In genomic region chrX:314049-314448, GRCh38 we compare ENCODE assay signal across 22 cellular contexts. TPM values are rescaled to one million over a fixed set of nuclear protein-coding genes. Genes with fewer than 3 reads are reported as not detected.
A peak's percentile ranks its signal among the peaks of the same experiment; 100 is the strongest.
DNase-seq lines count a peak whose midpoint lies in the region; ATAC-seq, FAIRE-seq and TF ChIP-seq lines count a peak whose summit lies in the region.
"Had no signal": no experiment of that assay in that cellular context is flagged by ENCODE, and none has a peak within 500 bp of the region (broad histone marks: within the 10 kb centered on the region; RNA-seq: fewer than 3 reads in every experiment).

No MANE protein-coding gene starts in this region.

- no peak for TF ChIP-seq POLR2A in GM12892 (IDR thresholded peaks at IDR 0.05; ENCODE audit: low read depth, low read length)

- H3K27ac ChIP-seq in kidney (ENCODE audit: low read depth in 2 of 2, low read length in 2 of 2), result no peak overlapping the region
- H3K27ac ChIP-seq: A549 had no signal

- no peaks in the 10 kb centered on the region for H3K4me1 ChIP-seq in kidney (ENCODE audit: control insufficient read depth in 1 of 2, insufficient read depth in 1 of 2, low read depth in 1 of 2, low read length in 2 of 2)

- H3K4me3 ChIP-seq in kidney (ENCODE audit: low read length in 2 of 2), result no peak overlapping the region
- H3K4me3 ChIP-seq: A549 had no signal

- H3K4me3 Mint-ChIP-seq in CD14-positive monocyte (no peak overlapping the region), glutamatergic neuron (ENCODE audit: unreplicated experiment) (no peak overlapping the region)
- no peak overlapping the region for H3K4me3 Mint-ChIP-seq in activated T-helper 17 cell treated with anti-CD3 and anti-CD28 coated beads, Interleukin-2, amount 50 U/mL, for 72 hours
- H3K4me3 Mint-ChIP-seq: B cell had no signal

- no peak for TF ChIP-seq CTCF in CD14-positive monocyte (IDR thresholded peaks at IDR 0.05)
- no peak for TF ChIP-seq CTCF in kidney (IDR thresholded peaks at IDR 0.05; ENCODE audit: borderline replicate concordance, extremely low read depth, insufficient read depth)
- no peak for TF ChIP-seq CTCF in glutamatergic neuron (IDR thresholded peaks at IDR 0.05; ENCODE audit: partially characterized antibody, unreplicated experiment)

- no peak for ATAC-seq in activated T-helper 17 cell treated with anti-CD3 and anti-CD28 coated beads, Interleukin-2, amount 50 U/mL, for 72 hours (replicated peaks)
- no peak for ATAC-seq in GM21619 (IDR thresholded peaks at IDR 0.05; ENCODE audit: unreplicated experiment)
- ATAC-seq: A549 had no signal

- intact Hi-C loops in CD14-positive monocyte (cut with micrococcal nuclease) (no loop called here), kidney (cut with DNase I) (no loop called here), posterior cingulate gyrus (cut with DNase I) (no loop called here)

- H3K9ac ChIP-seq in kidney (ENCODE audit: low read length in 2 of 2), result no peak overlapping the region

- H3K4me1 Mint-ChIP-seq in CD14-positive monocyte (peaks cover 6% of the 10 kb centered on the region), glutamatergic neuron (ENCODE audit: low read depth, unreplicated experiment) (no peaks in the 10 kb centered on the region)
- H3K4me1 Mint-ChIP-seq in activated T-helper 17 cell treated with anti-CD3 and anti-CD28 coated beads, Interleukin-2, amount 50 U/mL, for 72 hours, result peaks cover 6% of the 10 kb centered on the region

- H3K9me3 Mint-ChIP-seq in CD14-positive monocyte (peaks cover 0 to 12% (median 3%) of the 10 kb centered on the region in 7 donors), glutamatergic neuron (ENCODE audit: unreplicated experiment) (peaks cover 12% of the 10 kb centered on the region)
- no peaks in the 10 kb centered on the region for H3K9me3 Mint-ChIP-seq in activated T-helper 17 cell treated with anti-CD3 and anti-CD28 coated beads, Interleukin-2, amount 50 U/mL, for 72 hours
- H3K9me3 Mint-ChIP-seq: IgD-negative memory B cell had no signal

- peak; percentile 38 for DNase-seq in CD14-positive monocyte (ENCODE audit: low spot score)
- peak; percentile 79 for DNase-seq in kidney
- peak in 7 of 10 donors; percentile 7 to 84 (median 26) for DNase-seq in posterior cingulate gyrus
- no peak for DNase-seq in glutamatergic neuron
- no peak for DNase-seq in amygdala (lab: John Stamatoyannopoulos, UW)
- no peak for DNase-seq in GM12892 (ENCODE audit: insufficient read length)
- DNase-seq: EL, GF-D8, Karpas-422, NCI-H1694, NCI-H2081, NCI-H2171, NCI-H345, NCI-H524, SHP77 treated with DMSO at 0.1 percent for 48 hours had no signal

- H3K27me3 Mint-ChIP-seq in CD14-positive monocyte (ENCODE audit: low read depth in 3 of 3) (peaks cover 0 to 4% (median 0%) of the 10 kb centered on the region in 3 donors), glutamatergic neuron (ENCODE audit: unreplicated experiment) (peaks cover 11% of the 10 kb centered on the region)
- H3K27me3 Mint-ChIP-seq in activated T-helper 17 cell treated with anti-CD3 and anti-CD28 coated beads, Interleukin-2, amount 50 U/mL, for 72 hours, result no peaks in the 10 kb centered on the region
- H3K27me3 Mint-ChIP-seq: B cell, IgD-negative memory B cell had no signal

- H3K36me3 Mint-ChIP-seq in CD14-positive monocyte (peaks cover 41 to 48% of the 10 kb centered on the region in 2 donors), glutamatergic neuron (ENCODE audit: unreplicated experiment) (peaks cover 10% of the 10 kb centered on the region)
- H3K36me3 Mint-ChIP-seq in activated T-helper 17 cell treated with anti-CD3 and anti-CD28 coated beads, Interleukin-2, amount 50 U/mL, for 72 hours (ENCODE audit: low read depth), result peaks cover 69% of the 10 kb centered on the region

- FAIRE-seq in kidney (lab: Jason Lieb, UNC) (no peak), GM12892 (lab: Jason Lieb, UNC) (no peak)
- FAIRE-seq: A549, GM19239, RCC 7860 had no signal

- H3K36me3 ChIP-seq in kidney (ENCODE audit: control insufficient read depth in 1 of 2, insufficient read depth in 2 of 2, low read length in 2 of 2), result peaks cover 17 to 27% of the 10 kb centered on the region in 2 donors

- H3K9me3 ChIP-seq in kidney (ENCODE audit: control insufficient read depth in 1 of 2, low read length in 2 of 2), result no peaks in the 10 kb centered on the region
- H3K9me3 ChIP-seq: A549 had no signal

- H3K27ac Mint-ChIP-seq in CD14-positive monocyte (peak overlapping the region in 1 of 7 donors; percentile 32), glutamatergic neuron (ENCODE audit: unreplicated experiment) (no peak overlapping the region)
- peak overlapping the region; percentile 22 for H3K27ac Mint-ChIP-seq in activated T-helper 17 cell treated with anti-CD3 and anti-CD28 coated beads, Interleukin-2, amount 50 U/mL, for 72 hours
- H3K27ac Mint-ChIP-seq: B cell had no signal

RNA-seq across cellular contexts. Expression of gene GTPBP6, which starts 4.5 kb away (rescaled TPM):
- polyA plus RNA-seq in CD14-positive monocyte, result 10 to 100 TPM; 17.2 to 27.0 TPM
- total RNA-seq in activated T-helper 17 cell treated with anti-CD3 and anti-CD28 coated beads, Interleukin-2, amount 50 U/mL, for 72 hours, result 10 to 100 TPM; 48.2 to 61.2 TPM
- total RNA-seq in kidney, result 50.1 TPM
- 61.9 TPM for polyA plus RNA-seq in kidney (ENCODE audit: insufficient read depth, low read depth, low replicate concordance)
- 52.3 TPM for total RNA-seq in glutamatergic neuron (ENCODE audit: unreplicated experiment)
- polyA plus RNA-seq in GM12892 (2012; ENCODE audit: missing spikeins), result 13.4 TPM

RNA-seq across cellular contexts. Expression of gene PLCXD1, which starts 32.9 kb away (rescaled TPM):
- polyA plus RNA-seq in CD14-positive monocyte, result 1 to 10 TPM; 2.9 to 6.7 TPM
- 10 to 100 TPM; 53.0 to 96.2 TPM for total RNA-seq in activated T-helper 17 cell treated with anti-CD3 and anti-CD28 coated beads, Interleukin-2, amount 50 U/mL, for 72 hours
- 11.0 TPM for total RNA-seq in kidney
- polyA plus RNA-seq in kidney (ENCODE audit: insufficient read depth, low read depth, low replicate concordance), result 4.9 TPM
- total RNA-seq in glutamatergic neuron (ENCODE audit: unreplicated experiment), result 36.4 TPM
- 22.1 TPM for polyA plus RNA-seq in GM12892 (2012; ENCODE audit: missing spikeins)

Comparison
In these comparisons a context has a peak if more than half of its experiments do, and no peak if none do; other contexts are left out.
1. DNase-seq: peak in CD14-positive monocyte (single experiment), kidney (single experiment) and posterior cingulate gyrus (7 of 10); none in glutamatergic neuron (single experiment), amygdala (0 of 56) and GM12892 (single experiment).